Comparison of ENCODE assay signal across 9 cellular contexts in the genomic region with DNA sequence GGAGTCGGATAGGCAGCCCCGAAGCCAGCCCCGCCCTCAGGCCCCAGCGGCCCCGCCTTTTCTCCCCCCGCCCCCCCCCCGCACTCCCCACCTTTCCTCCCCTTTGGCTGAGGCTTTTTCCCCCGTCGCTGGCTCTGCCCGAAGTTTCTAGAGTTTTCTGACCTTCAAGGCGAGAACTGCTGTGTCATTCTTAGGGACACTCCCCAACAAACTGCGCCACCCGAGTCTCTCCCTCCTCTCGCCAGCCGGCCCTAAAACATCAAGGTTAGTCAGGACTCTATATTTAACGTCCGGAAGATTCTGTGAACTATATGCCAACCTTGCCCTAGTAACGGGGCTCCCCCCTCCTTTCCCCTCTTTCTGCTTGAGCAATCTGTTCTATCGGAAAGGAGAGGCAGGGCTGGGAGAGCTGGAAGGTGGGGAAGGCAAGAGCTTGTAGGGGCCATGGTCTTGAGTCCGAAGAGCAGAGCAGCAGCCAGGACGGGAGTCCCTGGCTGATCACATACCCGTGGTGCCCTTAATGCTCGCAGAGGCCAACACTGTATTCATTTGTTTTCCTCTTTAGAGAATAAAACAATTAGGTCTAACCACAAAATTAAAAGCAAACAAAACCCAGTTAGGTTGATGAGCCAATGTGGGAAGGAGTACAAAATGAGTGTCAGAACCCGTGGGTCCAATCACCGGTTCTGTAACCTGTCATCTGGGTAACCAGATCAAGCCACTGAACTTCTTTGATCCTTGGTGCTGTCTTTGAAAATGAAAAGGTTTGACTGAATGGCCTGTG. TPM values are rescaled to one million over a fixed set of nuclear protein-coding genes. Genes with fewer than 3 reads are reported as not detected.
A peak's percentile ranks its signal among the peaks of the same experiment; 100 is the strongest.
DNase-seq lines count a peak whose midpoint lies in the region; FAIRE-seq and TF ChIP-seq lines count a peak whose summit lies in the region.
"Had no signal": no experiment of that assay in that cellular context is flagged by ENCODE, and none has a peak within 500 bp of the region (broad histone marks: within the 10 kb centered on the region; RNA-seq: fewer than 3 reads in every experiment).

No MANE protein-coding gene starts in this region.

- no peaks in the 10 kb centered on the region for H3K36me3 ChIP-seq in CD8-positive, alpha-beta memory T cell (ENCODE audit: insufficient read depth, low read length)
- H3K36me3 ChIP-seq in GM23248 (ENCODE audit: low read depth) (no peaks in the 10 kb centered on the region), endothelial cell of umbilical vein (ENCODE audit: control insufficient read depth in 2 of 2, extremely low read depth in 1 of 2, insufficient read depth in 2 of 2, low read length in 2 of 2) (no peaks in the 10 kb centered on the region)

- no peaks in the 10 kb centered on the region for H3K9me2 ChIP-seq in GM23248 (ENCODE audit: insufficient read depth)

- H3K36me3 Mint-ChIP-seq in CD8-positive, alpha-beta memory T cell: peaks cover 0 to 14% (median 0%) of the 10 kb centered on the region in 3 donors

- H3K4me1 ChIP-seq in CD8-positive, alpha-beta memory T cell (ENCODE audit: insufficient read depth, low read length): peaks cover 50% of the 10 kb centered on the region
- peaks cover 28% of the 10 kb centered on the region for H3K4me1 ChIP-seq in GM23248 (ENCODE audit: insufficient read depth)
- peaks cover 30% of the 10 kb centered on the region for H3K4me1 ChIP-seq in endothelial cell of umbilical vein (ENCODE audit: control insufficient read depth, extremely low read depth, insufficient read depth, low read length)

- peak; percentile 64 for TF ChIP-seq POLR2A in endothelial cell of umbilical vein (IDR thresholded peaks at IDR 0.05; ENCODE audit: low read depth, low read length)

- H3K9me3 ChIP-seq in CD8-positive, alpha-beta memory T cell (ENCODE audit: low read length): no peaks in the 10 kb centered on the region
- no peaks in the 10 kb centered on the region for H3K9me3 ChIP-seq in GM23248 (ENCODE audit: low read depth)
- no peaks in the 10 kb centered on the region for H3K9me3 ChIP-seq in endothelial cell of umbilical vein (replicated peaks; ENCODE audit: control insufficient read depth, insufficient read depth, low read length)

- H3K4me3 ChIP-seq in CD8-positive, alpha-beta memory T cell (ENCODE audit: low read length): peak overlapping the region; percentile 90
- H3K4me3 ChIP-seq in GM23248 (peak overlapping the region; percentile 85), endothelial cell of umbilical vein (replicated peaks in 1 of 3; ENCODE audit: insufficient read depth in 1 of 3, low read depth in 1 of 3, low read length in 3 of 3) (peak overlapping the region; percentile 24 to 73 (median 44))

- H3K4me2 ChIP-seq in GM23248 (ENCODE audit: unreplicated experiment): peak overlapping the region; percentile 91
- H3K4me2 ChIP-seq in endothelial cell of umbilical vein (ENCODE audit: insufficient read depth, low read length): peak overlapping the region; percentile 72

- intact Hi-C loops in endothelial cell of umbilical vein (cut with micrococcal nuclease): no loop called here

- DNase-seq in CD8-positive, alpha-beta memory T cell: peak; percentile 49 to 70 (median 57)
- DNase-seq in GM23248: peak; percentile 90
- peak; percentile 90 for DNase-seq in NOMO-1 treated with DMSO at 0.1 percent for 48 hours (lab: John Stamatoyannopoulos, UW; ENCODE audit: unreplicated experiment)
- peak; percentile 38 to 47 for DNase-seq in activated CD8-positive, alpha-beta memory T cell treated with anti-CD3 and anti-CD28 coated beads for 4 hours (ENCODE audit: low read depth in 2 of 2)
- peak; percentile 77 for DNase-seq in endothelial cell of umbilical vein (ENCODE audit: low read depth, low spot score)
- DNase-seq in mesenteric fat pad (ENCODE audit: low spot score): peak; percentile 91
- DNase-seq in stimulated activated CD8-positive, alpha-beta memory T cell treated with anti-CD3 and anti-CD28 coated beads, Interleukin-4, amount 100 ng/mL, for 48 hours: peak; percentile 75
- no peak for DNase-seq in D721Med (ENCODE audit: insufficient read length, low spot score)

- peak overlapping the region; percentile 91 to 99 (median 96) for H3K4me3 Mint-ChIP-seq in CD8-positive, alpha-beta memory T cell

- peaks cover 0 to 3% of the 10 kb centered on the region in 2 donors for H3K27me3 Mint-ChIP-seq in CD8-positive, alpha-beta memory T cell

- H3K9me1 ChIP-seq in endothelial cell of umbilical vein (replicated peaks; ENCODE audit: control insufficient read depth, extremely low read depth, insufficient read depth, low read length): no peaks in the 10 kb centered on the region

- H3F3A ChIP-seq in GM23248 (ENCODE audit: insufficient read depth): peaks cover 64% of the 10 kb centered on the region

- dilution Hi-C loops in endothelial cell of umbilical vein (cut with MboI; ENCODE audit: extremely low pct_ligation_motif_present, low sequenced_read_pairs): no loop called here

- H3K27me3 ChIP-seq in CD8-positive, alpha-beta memory T cell (ENCODE audit: insufficient read depth, low read length, poor library complexity, severe bottlenecking): no peaks in the 10 kb centered on the region
- no peaks in the 10 kb centered on the region for H3K27me3 ChIP-seq in GM23248 (replicated peaks; ENCODE audit: insufficient read depth)
- no peaks in the 10 kb centered on the region for H3K27me3 ChIP-seq in endothelial cell of umbilical vein (ENCODE audit: control insufficient read depth in 2 of 2, insufficient read depth in 2 of 2, low read length in 2 of 2)

- H4K20me1 ChIP-seq in GM23248 (ENCODE audit: insufficient read depth) (no peaks in the 10 kb centered on the region), endothelial cell of umbilical vein (replicated peaks; ENCODE audit: control insufficient read depth, extremely low read depth, insufficient read depth, low read length) (no peaks in the 10 kb centered on the region)

- TF ChIP-seq CTCF in endothelial cell of umbilical vein (IDR thresholded peaks at IDR 0.05; ENCODE audit: extremely low read depth in 1 of 2, insufficient read depth in 1 of 2, low read depth in 1 of 2, low read length in 2 of 2) (no peak), D721Med (IDR thresholded peaks at IDR 0.05; ENCODE audit: insufficient read depth, missing control alignments) (no peak)

- FAIRE-seq in endothelial cell of umbilical vein (lab: Jason Lieb, UNC): peak; percentile 90
- FAIRE-seq in D721Med (lab: Jason Lieb, UNC): no peak
- FAIRE-seq: TTC549 had no signal

- peaks cover 50 to 77% (median 61%) of the 10 kb centered on the region in 3 donors for H3K4me1 Mint-ChIP-seq in CD8-positive, alpha-beta memory T cell

- H3K27ac Mint-ChIP-seq in CD8-positive, alpha-beta memory T cell: peak overlapping the region; percentile 91 to 99 (median 98)

- CTCF ChIA-PET in CD8-positive, alpha-beta memory T cell (lab: Charles Lee): interaction anchor here (1.0 to 2.7 kb wide), 8 partner anchors 10 to 226 kb away, joined by 3 to 7 read pairs (median 3); a partner anchor contains a TSS
- CTCF ChIA-PET in endothelial cell of umbilical vein (lab: Charles Lee): interaction anchor here (0.6 to 2.6 kb wide), 11 partner anchors 8 to 160 kb away, joined by 3 to 10 read pairs (median 3); a partner anchor contains a TSS

- WGBS in GM23248 (ENCODE audit: low coverage in 1 of 2, low lambda C conversion rate in 2 of 2, missing lambda C conversion rate in 2 of 2), 2 experiments: 1 to 2% methylated on average over 16 to 25 of the region's 25 CpGs

- H3K79me2 ChIP-seq in GM23248 (ENCODE audit: insufficient read depth): peaks cover 61% of the 10 kb centered on the region
- peaks cover 14% of the 10 kb centered on the region for H3K79me2 ChIP-seq in endothelial cell of umbilical vein (ENCODE audit: control insufficient read depth, insufficient read depth, low read length)

- POLR2A ChIA-PET in CD8-positive, alpha-beta memory T cell (lab: Charles Lee): interaction anchor here (1.2 to 1.3 kb wide), 3 partner anchors 15 to 83 kb away, joined by 3 to 5 read pairs (median 4); a partner anchor contains a TSS
- POLR2A ChIA-PET in endothelial cell of umbilical vein (lab: Charles Lee): interaction anchor here (0.7 to 1.3 kb wide), 3 partner anchors 15 to 162 kb away, joined by 3 to 7 read pairs (median 3); a partner anchor contains a TSS

- H3K9ac ChIP-seq in GM23248: peak overlapping the region; percentile 94
- H3K9ac ChIP-seq in endothelial cell of umbilical vein (replicated peaks; ENCODE audit: extremely low read depth, insufficient read depth, low read length): peak overlapping the region; percentile 76

- no peaks in the 10 kb centered on the region for H3K9me3 Mint-ChIP-seq in CD8-positive, alpha-beta memory T cell

- BruUV-seq in endothelial cell of umbilical vein (replicated peaks; lab: Mats Ljungman, UMichigan): TSS peak; percentile 86

- H2AFZ ChIP-seq in GM23248 (peak overlapping the region; percentile 90), endothelial cell of umbilical vein (ENCODE audit: low read depth, low read length) (peak overlapping the region; percentile 50)

- in situ Hi-C loops in GM23248 (cut with MboI): no loop called here

- peak overlapping the region; percentile 93 for H3K27ac ChIP-seq in CD8-positive, alpha-beta memory T cell (ENCODE audit: low read depth, low read length)
- peak overlapping the region; percentile 97 for H3K27ac ChIP-seq in GM23248
- peak overlapping the region; percentile 79 for H3K27ac ChIP-seq in endothelial cell of umbilical vein (ENCODE audit: insufficient read depth, low read depth, low read length)

RNA-seq across cellular contexts. Expression of a gene that starts 5.3 kb away (rescaled TPM):
- 10 to 100 TPM; 80.9 to 81.4 TPM for total RNA-seq in CD8-positive, alpha-beta memory T cell
- 5.0 TPM for polyA plus RNA-seq in CD8-positive, alpha-beta memory T cell
- total RNA-seq in GM23248 (2014; rRNA removed; shearing (Covaris generic)): 104 and 124 TPM in 2 replicates
- polyA plus RNA-seq in GM23248 (2016; fragmentation: Nextera tagmentation; extraction: Ambion mirVana): 58.0 and 61.3 TPM in 2 replicates
- 49.3 and 54.0 TPM in 2 replicates for total RNA-seq in endothelial cell of umbilical vein
- polyA plus RNA-seq in endothelial cell of umbilical vein: 27.1 and 31.7 TPM in 2 replicates
- 13.4 and 15.4 TPM in 2 replicates for polyA plus RNA-seq in endothelial cell of umbilical vein (2011; cell fraction: cytosol; rRNA removed)
- polyA plus RNA-seq in endothelial cell of umbilical vein (2011; cell fraction: nucleus; rRNA removed): 23.8 and 26.3 TPM in 2 replicates
- polyA plus RNA-seq in endothelial cell of umbilical vein (2012): 27.0 and 39.2 TPM in 2 replicates
- 30.0 and 46.3 TPM in 2 replicates for polyA minus RNA-seq in endothelial cell of umbilical vein
- 261 TPM for polyA minus RNA-seq in endothelial cell of umbilical vein (2011; cell fraction: cytosol; rRNA and poly(A)+ RNA removed)
- 11.5 and 22.2 TPM in 2 replicates for polyA minus RNA-seq in endothelial cell of umbilical vein (2011; cell fraction: nucleus; rRNA and poly(A)+ RNA removed)
- 111 TPM for total RNA-seq in mesenteric fat pad

RNA-seq across cellular contexts. Expression of a gene that starts 6.9 kb away (rescaled TPM):
- 10 to 100 TPM; 64.8 to 70.1 TPM for total RNA-seq in CD8-positive, alpha-beta memory T cell
- polyA plus RNA-seq in CD8-positive, alpha-beta memory T cell: 34.1 TPM
- 86.1 and 107 TPM in 2 replicates for total RNA-seq in GM23248 (2014; rRNA removed; shearing (Covaris generic))
- polyA plus RNA-seq in GM23248 (2016; fragmentation: Nextera tagmentation; extraction: Ambion mirVana): 67.5 and 76.3 TPM in 2 replicates
- 55.6 and 58.3 TPM in 2 replicates for total RNA-seq in endothelial cell of umbilical vein
- 56.0 and 57.2 TPM in 2 replicates for polyA plus RNA-seq in endothelial cell of umbilical vein
- 36.9 and 38.7 TPM in 2 replicates for polyA plus RNA-seq in endothelial cell of umbilical vein (2011; cell fraction: cytosol; rRNA removed)
- polyA plus RNA-seq in endothelial cell of umbilical vein (2011; cell fraction: nucleus; rRNA removed): 35.7 and 40.1 TPM in 2 replicates
- 36.6 and 43.0 TPM in 2 replicates for polyA plus RNA-seq in endothelial cell of umbilical vein (2012)
- 28.8 and 30.6 TPM in 2 replicates for polyA minus RNA-seq in endothelial cell of umbilical vein
- polyA minus RNA-seq in endothelial cell of umbilical vein (2011; cell fraction: cytosol; rRNA and poly(A)+ RNA removed): 183 TPM
- polyA minus RNA-seq in endothelial cell of umbilical vein (2011; cell fraction: nucleus; rRNA and poly(A)+ RNA removed): 13.9 and 24.8 TPM in 2 replicates
- 139 TPM for total RNA-seq in mesenteric fat pad

RNA-seq across cellular contexts. Expression of a gene that starts 7.1 kb away (rescaled TPM):
- 1 to 10 TPM; 3.5 to 3.8 TPM for total RNA-seq in CD8-positive, alpha-beta memory T cell
- 3.0 TPM for polyA plus RNA-seq in CD8-positive, alpha-beta memory T cell
- total RNA-seq in GM23248 (2014; rRNA removed; shearing (Covaris generic)): 1.3 and 1.7 TPM in 2 replicates
- polyA plus RNA-seq in GM23248 (2016; fragmentation: Nextera tagmentation; extraction: Ambion mirVana): 0.85 and 0.91 TPM in 2 replicates
- total RNA-seq in endothelial cell of umbilical vein: 0.74 and 0.77 TPM in 2 replicates
- polyA plus RNA-seq in endothelial cell of umbilical vein: 0.32 and 0.35 TPM in 2 replicates
- polyA plus RNA-seq in endothelial cell of umbilical vein (2011; cell fraction: cytosol; rRNA removed): 0.31 TPM in 2 replicates
- 0.34 and 0.38 TPM in 2 replicates for polyA plus RNA-seq in endothelial cell of umbilical vein (2011; cell fraction: nucleus; rRNA removed)
- polyA plus RNA-seq in endothelial cell of umbilical vein (2012): 0.27 and 0.38 TPM in 2 replicates
- polyA minus RNA-seq in endothelial cell of umbilical vein: 0.79 and 1.7 TPM in 2 replicates
- 0.72 TPM for polyA minus RNA-seq in endothelial cell of umbilical vein (2011; cell fraction: cytosol; rRNA and poly(A)+ RNA removed)
- not detected in 2 replicates for polyA minus RNA-seq in endothelial cell of umbilical vein (2011; cell fraction: nucleus; rRNA and poly(A)+ RNA removed)
- total RNA-seq in mesenteric fat pad: 0.84 TPM

RNA-seq across cellular contexts. Expression of a gene that starts 15.5 kb away (rescaled TPM):
- total RNA-seq in CD8-positive, alpha-beta memory T cell: 100 to 1,000 TPM; 160 to 172 TPM
- 80.8 TPM for polyA plus RNA-seq in CD8-positive, alpha-beta memory T cell
- total RNA-seq in GM23248 (2014; rRNA removed; shearing (Covaris generic)): 32.5 and 40.3 TPM in 2 replicates
- polyA plus RNA-seq in GM23248 (2016; fragmentation: Nextera tagmentation; extraction: Ambion mirVana) (48.4 and 52.3 TPM in 2 replicates), endothelial cell of umbilical vein (86.0 and 95.5 TPM in 2 replicates)
- total RNA-seq in endothelial cell of umbilical vein (78.1 and 78.6 TPM in 2 replicates), mesenteric fat pad (25.7 TPM)
- polyA plus RNA-seq in endothelial cell of umbilical vein (2011; cell fraction: cytosol; rRNA removed): 92.9 and 111 TPM in 2 replicates
- 26.0 and 27.1 TPM in 2 replicates for polyA plus RNA-seq in endothelial cell of umbilical vein (2011; cell fraction: nucleus; rRNA removed)
- polyA plus RNA-seq in endothelial cell of umbilical vein (2012): 71.2 and 88.1 TPM in 2 replicates
- 51.1 and 55.1 TPM in 2 replicates for polyA minus RNA-seq in endothelial cell of umbilical vein
- polyA minus RNA-seq in endothelial cell of umbilical vein (2011; cell fraction: cytosol; rRNA and poly(A)+ RNA removed): 42.9 TPM
- 6.0 and 7.9 TPM in 2 replicates for polyA minus RNA-seq in endothelial cell of umbilical vein (2011; cell fraction: nucleus; rRNA and poly(A)+ RNA removed)

RNA-seq across cellular contexts. Expression of a gene that starts 26.7 kb away (rescaled TPM):
- total RNA-seq in CD8-positive, alpha-beta memory T cell: 100 to 1,000 TPM; 179 to 180 TPM
- 47.5 TPM for polyA plus RNA-seq in CD8-positive, alpha-beta memory T cell
- 47.6 and 66.4 TPM in 2 replicates for total RNA-seq in GM23248 (2014; rRNA removed; shearing (Covaris generic))
- polyA plus RNA-seq in GM23248 (2016; fragmentation: Nextera tagmentation; extraction: Ambion mirVana) (39.1 and 39.8 TPM in 2 replicates), endothelial cell of umbilical vein (36.5 and 37.4 TPM in 2 replicates)
- total RNA-seq in endothelial cell of umbilical vein (121 and 125 TPM in 2 replicates), mesenteric fat pad (62.6 TPM)
- polyA plus RNA-seq in endothelial cell of umbilical vein (2011; cell fraction: cytosol; rRNA removed): 30.4 and 32.4 TPM in 2 replicates
- 85.3 and 94.4 TPM in 2 replicates for polyA plus RNA-seq in endothelial cell of umbilical vein (2011; cell fraction: nucleus; rRNA removed)
- polyA plus RNA-seq in endothelial cell of umbilical vein (2012): 82.2 and 88.2 TPM in 2 replicates
- polyA minus RNA-seq in endothelial cell of umbilical vein: 86.2 and 91.8 TPM in 2 replicates
- polyA minus RNA-seq in endothelial cell of umbilical vein (2011; cell fraction: cytosol; rRNA and poly(A)+ RNA removed): 60.1 TPM
- 38.8 and 39.1 TPM in 2 replicates for polyA minus RNA-seq in endothelial cell of umbilical vein (2011; cell fraction: nucleus; rRNA and poly(A)+ RNA removed)
